ENCODE assay signal across 8 cellular contexts in the genomic region with DNA sequence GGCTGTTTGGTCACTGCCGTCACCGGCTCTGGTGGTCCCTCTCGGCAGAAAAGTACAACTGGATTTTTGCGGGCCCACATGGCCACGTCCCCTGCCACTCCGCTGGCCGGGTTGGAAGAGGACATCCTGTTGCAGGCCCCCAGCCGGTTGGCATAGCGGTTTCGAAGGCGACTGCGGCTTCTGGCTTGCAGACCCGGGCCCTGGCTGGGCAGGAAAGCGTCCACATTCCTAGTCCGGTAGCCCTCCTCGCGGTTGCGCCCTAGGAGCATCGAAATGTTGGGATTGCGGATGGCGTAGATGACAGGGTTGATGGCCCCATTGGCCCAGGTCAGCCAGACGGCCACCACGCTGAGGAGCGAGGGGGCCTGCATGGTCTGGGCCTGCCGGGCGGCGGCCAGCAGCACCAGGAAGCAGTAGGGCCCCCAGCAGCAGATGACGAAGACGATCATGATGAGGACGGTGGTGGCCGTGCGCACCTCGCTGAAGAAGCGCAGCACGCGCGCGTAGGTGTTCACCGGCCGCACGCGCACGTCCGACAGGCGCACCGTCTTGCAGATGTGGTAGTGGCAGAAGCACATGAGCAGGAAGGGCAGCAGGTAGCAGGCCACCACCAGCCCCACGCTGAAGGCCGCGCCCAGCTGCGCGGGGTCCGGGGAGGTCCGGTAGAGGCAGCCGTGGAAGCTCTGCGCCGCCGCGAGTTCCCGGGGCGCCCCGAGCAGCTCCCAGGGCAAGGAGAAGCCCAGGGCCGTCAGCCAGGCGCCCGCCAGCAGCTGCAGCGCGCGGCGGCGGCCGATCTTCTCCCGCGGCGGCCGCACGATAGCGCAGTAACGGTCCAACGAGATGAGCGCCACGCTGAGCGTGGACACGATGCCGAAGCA. TPM values are rescaled to one million over a fixed set of nuclear protein-coding genes. Genes with fewer than 3 reads are reported as not detected.
DNase-seq lines count a peak whose midpoint lies in the region; ATAC-seq and TF ChIP-seq lines count a peak whose summit lies in the region.

No MANE protein-coding gene starts in this region.

- peak; percentile 34 for DNase-seq in NCI-H1092 treated with DMSO at 0.1 percent for 48 hours (lab: John Stamatoyannopoulos, UW)
- no peak for DNase-seq in NCI-H1092 (lab: John Stamatoyannopoulos, UW)
- DNase-seq in activated CD8-positive, alpha-beta memory T cell treated with anti-CD3 and anti-CD28 coated beads for 24 hours, result peak; percentile 74
- no peak for DNase-seq in fibroblast of the aortic adventitia (ENCODE audit: low read depth)
- no peak for DNase-seq in neuronal stem cell (ENCODE audit: low spot score)
- no peak for DNase-seq in SKM-1 (lab: John Stamatoyannopoulos, UW; ENCODE audit: unreplicated experiment)

- no peak overlapping the region for H4K91ac ChIP-seq in neuronal stem cell (ENCODE audit: low read depth, low read length, poor library complexity)

- WGBS in neuronal stem cell (ENCODE audit: extremely low coverage in 2 of 2, insufficient read length in 2 of 2, insufficient replicate concordance in 1 of 2), 2 donors, result no CpG with 5 or more reads among the region's 83 CpGs

- peak overlapping the region; percentile 42 for H2BK15ac ChIP-seq in neuronal stem cell (ENCODE audit: low read length)

- H3K14ac ChIP-seq in neuronal stem cell (ENCODE audit: low read length), result peak overlapping the region; percentile 87

- peak overlapping the region; percentile 82 for H3K23ac ChIP-seq in neuronal stem cell (ENCODE audit: low read depth, low read length, poor library complexity)

- H2AFZ ChIP-seq in neuronal stem cell (ENCODE audit: low read length), result no peak overlapping the region

- peaks cover 0 to 14% (median 2%) of the 10 kb centered on the region in 3 experiments for H3K27me3 ChIP-seq in neuronal stem cell (ENCODE audit: control insufficient read depth in 3 of 3, insufficient read depth in 3 of 3, low read depth in 1 of 3, low read length in 3 of 3)

- H3K9ac ChIP-seq in neuronal stem cell (ENCODE audit: low read depth, low read length, poor library complexity), result peak overlapping the region; percentile 89

- no peaks in the 10 kb centered on the region for H3K79me1 ChIP-seq in neuronal stem cell (ENCODE audit: low read depth, low read length)

- peak overlapping the region; percentile 65 for H3K4me3 ChIP-seq in fibroblast of the aortic adventitia (ENCODE audit: low read depth, low read length)
- peak overlapping the region in 1 of 2 donors; percentile 85 for H3K4me3 ChIP-seq in neuronal stem cell (ENCODE audit: low read length in 2 of 2)

- H2BK120ac ChIP-seq in neuronal stem cell (ENCODE audit: low read depth, low read length), result no peak overlapping the region

- peak overlapping the region; percentile 61 for H2AK5ac ChIP-seq in neuronal stem cell (ENCODE audit: low read depth, low read length)

- H3K27ac ChIP-seq in neuronal stem cell (replicated peaks; ENCODE audit: low read length), result no peak overlapping the region

- peak overlapping the region; percentile 95 for H3K4me2 ChIP-seq in neuronal stem cell (ENCODE audit: insufficient read depth, low read length, poor library complexity, severe bottlenecking)

- H2BK12ac ChIP-seq in neuronal stem cell (ENCODE audit: low read length), result peak overlapping the region; percentile 27

- peak overlapping the region; percentile 78 for H4K8ac ChIP-seq in neuronal stem cell (ENCODE audit: low read depth, low read length)

- H3K18ac ChIP-seq in neuronal stem cell (ENCODE audit: low read length), result peak overlapping the region; percentile 92

- no peak overlapping the region for H2BK5ac ChIP-seq in neuronal stem cell (ENCODE audit: low read length)

- H3K4me1 ChIP-seq in neuronal stem cell (ENCODE audit: control insufficient read depth in 2 of 2, insufficient read depth in 1 of 2, low read depth in 1 of 2, low read length in 2 of 2), result peaks cover 0 to 6% of the 10 kb centered on the region in 2 donors

- no peak for TF ChIP-seq CTCF in fibroblast of the aortic adventitia (IDR thresholded peaks at IDR 0.05; ENCODE audit: insufficient read depth, low read length)

- no peak overlapping the region for H3K4ac ChIP-seq in neuronal stem cell (ENCODE audit: low read length)

- H3K36me3 ChIP-seq in neuronal stem cell (replicated peaks in 1 of 2; ENCODE audit: control insufficient read depth in 2 of 2, insufficient read depth in 2 of 2, low read length in 2 of 2), result peaks cover 0 to 70% of the 10 kb centered on the region in 2 donors

- ATAC-seq in HG03159 (IDR thresholded peaks at IDR 0.05; ENCODE audit: unreplicated experiment), result peak; percentile 36
- no peak for ATAC-seq in HG02981 (IDR thresholded peaks at IDR 0.05; ENCODE audit: unreplicated experiment)

- H3K9me3 ChIP-seq in neuronal stem cell (replicated peaks in 1 of 2; ENCODE audit: control insufficient read depth in 2 of 2, insufficient read depth in 1 of 2, low read depth in 1 of 2, low read length in 2 of 2), result no peaks in the 10 kb centered on the region

RNA-seq across cellular contexts. Expression of gene GPR135, which starts 1.2 kb away (rescaled TPM):
- 1.7 and 4.3 TPM in 2 replicates for total RNA-seq in fibroblast of the aortic adventitia (ENCODE audit: low replicate concordance)
- polyA plus RNA-seq in neuronal stem cell (2013, experiment 1 of 2), result 1.1 TPM
- polyA plus RNA-seq in neuronal stem cell (2013, experiment 2 of 2), result 1.1 TPM

RNA-seq across cellular contexts. Expression of gene L3HYPDH, which starts 20.2 kb away (rescaled TPM):
- 16.7 and 28.7 TPM in 2 replicates for total RNA-seq in fibroblast of the aortic adventitia (ENCODE audit: low replicate concordance)
- 7.4 TPM for polyA plus RNA-seq in neuronal stem cell (2013, experiment 1 of 2)
- polyA plus RNA-seq in neuronal stem cell (2013, experiment 2 of 2), result 6.7 TPM

RNA-seq across cellular contexts. Expression of gene JKAMP, which starts 20.3 kb away (rescaled TPM):
- 58.8 and 105 TPM in 2 replicates for total RNA-seq in fibroblast of the aortic adventitia (ENCODE audit: low replicate concordance)
- 77.2 TPM for polyA plus RNA-seq in neuronal stem cell (2013, experiment 1 of 2)
- 79.3 TPM for polyA plus RNA-seq in neuronal stem cell (2013, experiment 2 of 2)

Comparison
In these comparisons a context has a peak if more than half of its experiments do, and no peak if none do; other contexts are left out.
1. DNase-seq: peak in NCI-H1092 treated with DMSO at 0.1 percent for 48 hours (single experiment) and activated CD8-positive, alpha-beta memory T cell treated with anti-CD3 and anti-CD28 coated beads for 24 hours (single experiment); none in NCI-H1092 (single experiment), fibroblast of the aortic adventitia (single experiment), neuronal stem cell (single experiment) and SKM-1 (single experiment).